ENCODE assay signal across 1 cellular context in the genomic region with DNA sequence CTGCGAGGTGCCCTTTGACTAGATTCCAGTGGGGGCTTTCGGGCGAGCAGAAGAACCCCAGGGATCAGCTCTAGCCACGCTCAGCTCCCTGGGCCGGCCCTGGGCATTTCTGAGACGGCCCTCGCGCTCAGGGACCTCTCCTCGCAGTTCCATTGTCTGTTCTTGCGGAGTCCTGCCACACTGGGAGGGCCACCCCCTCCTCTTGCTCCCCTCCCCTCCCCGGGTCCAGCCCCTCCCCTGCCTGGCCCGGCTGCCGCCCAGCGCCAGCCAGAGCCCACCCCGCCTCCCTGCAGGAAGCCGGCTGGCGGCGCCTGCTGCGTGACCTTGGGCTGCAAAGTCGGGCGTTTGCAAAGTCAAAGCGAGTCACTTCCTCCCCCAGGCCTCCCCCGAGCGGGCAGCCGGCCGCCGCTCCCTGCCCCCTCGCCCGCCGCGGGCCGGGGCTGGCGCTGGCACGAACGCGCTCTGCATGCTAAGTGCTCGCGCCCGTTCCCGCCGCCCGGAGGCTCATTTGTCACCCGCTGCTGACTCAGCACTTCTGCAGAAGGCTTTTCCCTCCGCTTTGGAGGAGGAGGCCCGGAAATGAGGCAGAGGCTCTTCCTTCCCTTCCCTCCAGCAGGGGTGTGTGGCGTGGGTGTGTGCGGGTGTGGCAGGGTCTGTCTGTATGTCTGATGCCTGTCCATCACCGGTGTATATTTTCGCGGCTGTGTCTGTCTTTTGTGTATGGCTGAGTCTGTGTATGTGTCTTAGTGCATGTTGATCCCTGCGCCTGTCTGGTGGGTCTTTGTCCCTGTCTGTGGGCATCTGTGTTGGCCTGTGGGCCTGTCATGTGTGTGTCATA.
TF ChIP-seq lines count a peak whose summit lies in the region.

No MANE protein-coding gene starts in this region.

TF ChIP-seq in K562, 482 proteins besides CTCF, POLR2A, EP300 and RAD21 (continued from another document and continues in another):
- TF ChIP-seq, protein P1, sequence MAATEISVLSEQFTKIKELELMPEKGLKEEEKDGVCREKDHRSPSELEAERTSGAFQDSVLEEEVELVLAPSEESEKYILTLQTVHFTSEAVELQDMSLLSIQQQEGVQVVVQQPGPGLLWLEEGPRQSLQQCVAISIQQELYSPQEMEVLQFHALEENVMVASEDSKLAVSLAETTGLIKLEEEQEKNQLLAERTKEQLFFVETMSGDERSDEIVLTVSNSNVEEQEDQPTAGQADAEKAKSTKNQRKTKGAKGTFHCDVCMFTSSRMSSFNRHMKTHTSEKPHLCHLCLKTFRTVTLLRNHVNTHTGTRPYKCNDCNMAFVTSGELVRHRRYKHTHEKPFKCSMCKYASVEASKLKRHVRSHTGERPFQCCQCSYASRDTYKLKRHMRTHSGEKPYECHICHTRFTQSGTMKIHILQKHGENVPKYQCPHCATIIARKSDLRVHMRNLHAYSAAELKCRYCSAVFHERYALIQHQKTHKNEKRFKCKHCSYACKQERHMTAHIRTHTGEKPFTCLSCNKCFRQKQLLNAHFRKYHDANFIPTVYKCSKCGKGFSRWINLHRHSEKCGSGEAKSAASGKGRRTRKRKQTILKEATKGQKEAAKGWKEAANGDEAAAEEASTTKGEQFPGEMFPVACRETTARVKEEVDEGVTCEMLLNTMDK (IDR thresholded peaks at IDR 0.05; ENCODE audit: borderline replicate concordance, insufficient read depth, low read depth, low read length, poor library complexity, severe bottlenecking), result peak; percentile 36
- TF ChIP-seq, protein P2, sequence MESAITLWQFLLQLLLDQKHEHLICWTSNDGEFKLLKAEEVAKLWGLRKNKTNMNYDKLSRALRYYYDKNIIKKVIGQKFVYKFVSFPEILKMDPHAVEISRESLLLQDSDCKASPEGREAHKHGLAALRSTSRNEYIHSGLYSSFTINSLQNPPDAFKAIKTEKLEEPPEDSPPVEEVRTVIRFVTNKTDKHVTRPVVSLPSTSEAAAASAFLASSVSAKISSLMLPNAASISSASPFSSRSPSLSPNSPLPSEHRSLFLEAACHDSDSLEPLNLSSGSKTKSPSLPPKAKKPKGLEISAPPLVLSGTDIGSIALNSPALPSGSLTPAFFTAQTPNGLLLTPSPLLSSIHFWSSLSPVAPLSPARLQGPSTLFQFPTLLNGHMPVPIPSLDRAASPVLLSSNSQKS (CRISPR knock-in tag; IDR thresholded peaks at IDR 0.05), result no peak
- TF ChIP-seq ZNF408 (CRISPR knock-in tag; IDR thresholded peaks at IDR 0.05; ENCODE audit: low read depth) (no peak), FOXA1 (IDR thresholded peaks at IDR 0.05; ENCODE audit: borderline replicate concordance) (no peak), SIN3B (IDR thresholded peaks at IDR 0.05; ENCODE audit: low read depth) (no peak; the same call in 1 of the 2 replicates), HNRNPL (IDR thresholded peaks at IDR 0.05; ENCODE audit: low read depth, low read length) (peak; percentile 92), ZNF589 (CRISPR knock-in tag; IDR thresholded peaks at IDR 0.05; ENCODE audit: low read depth) (peak; percentile 12), ZC3H4 (CRISPR knock-in tag; IDR thresholded peaks at IDR 0.05; ENCODE audit: borderline replicate concordance) (no peak), HMG20A (CRISPR knock-in tag; conservative IDR thresholded peaks at IDR 0.05) (no peak), MXI1 (IDR thresholded peaks at IDR 0.05; ENCODE audit: low read depth, low read length) (no peak), RBFOX2 (IDR thresholded peaks at IDR 0.05; ENCODE audit: low read depth, low read length) (peak; percentile 89), RBM22 (IDR thresholded peaks at IDR 0.05; ENCODE audit: low read depth, low read length, poor library complexity, severe bottlenecking) (no peak), EGR1 (conservative IDR thresholded peaks at IDR 0.05) (peak; percentile 100), ZNF197 (CRISPR knock-in tag; IDR thresholded peaks at IDR 0.05; ENCODE audit: low read depth) (0 out of 2 replicates have a peak, but pooled peaks have one; percentile 54), TGIF2 (CRISPR knock-in tag; IDR thresholded peaks at IDR 0.05) (no peak), LARP7 (IDR thresholded peaks at IDR 0.05) (peak; percentile 56; the same call in 1 of the 2 replicates), NR4A1 (CRISPR knock-in tag; IDR thresholded peaks at IDR 0.05) (no peak), NR4A1 (tag; IDR thresholded peaks at IDR 0.05) (peak; percentile 65)
- TF ChIP-seq, protein P3, sequence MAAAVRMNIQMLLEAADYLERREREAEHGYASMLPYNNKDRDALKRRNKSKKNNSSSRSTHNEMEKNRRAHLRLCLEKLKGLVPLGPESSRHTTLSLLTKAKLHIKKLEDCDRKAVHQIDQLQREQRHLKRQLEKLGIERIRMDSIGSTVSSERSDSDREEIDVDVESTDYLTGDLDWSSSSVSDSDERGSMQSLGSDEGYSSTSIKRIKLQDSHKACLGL (CRISPR knock-in tag; IDR thresholded peaks at IDR 0.05; ENCODE audit: borderline replicate concordance, poor library complexity, severe bottlenecking), result no peak
- TF ChIP-seq, protein P4, sequence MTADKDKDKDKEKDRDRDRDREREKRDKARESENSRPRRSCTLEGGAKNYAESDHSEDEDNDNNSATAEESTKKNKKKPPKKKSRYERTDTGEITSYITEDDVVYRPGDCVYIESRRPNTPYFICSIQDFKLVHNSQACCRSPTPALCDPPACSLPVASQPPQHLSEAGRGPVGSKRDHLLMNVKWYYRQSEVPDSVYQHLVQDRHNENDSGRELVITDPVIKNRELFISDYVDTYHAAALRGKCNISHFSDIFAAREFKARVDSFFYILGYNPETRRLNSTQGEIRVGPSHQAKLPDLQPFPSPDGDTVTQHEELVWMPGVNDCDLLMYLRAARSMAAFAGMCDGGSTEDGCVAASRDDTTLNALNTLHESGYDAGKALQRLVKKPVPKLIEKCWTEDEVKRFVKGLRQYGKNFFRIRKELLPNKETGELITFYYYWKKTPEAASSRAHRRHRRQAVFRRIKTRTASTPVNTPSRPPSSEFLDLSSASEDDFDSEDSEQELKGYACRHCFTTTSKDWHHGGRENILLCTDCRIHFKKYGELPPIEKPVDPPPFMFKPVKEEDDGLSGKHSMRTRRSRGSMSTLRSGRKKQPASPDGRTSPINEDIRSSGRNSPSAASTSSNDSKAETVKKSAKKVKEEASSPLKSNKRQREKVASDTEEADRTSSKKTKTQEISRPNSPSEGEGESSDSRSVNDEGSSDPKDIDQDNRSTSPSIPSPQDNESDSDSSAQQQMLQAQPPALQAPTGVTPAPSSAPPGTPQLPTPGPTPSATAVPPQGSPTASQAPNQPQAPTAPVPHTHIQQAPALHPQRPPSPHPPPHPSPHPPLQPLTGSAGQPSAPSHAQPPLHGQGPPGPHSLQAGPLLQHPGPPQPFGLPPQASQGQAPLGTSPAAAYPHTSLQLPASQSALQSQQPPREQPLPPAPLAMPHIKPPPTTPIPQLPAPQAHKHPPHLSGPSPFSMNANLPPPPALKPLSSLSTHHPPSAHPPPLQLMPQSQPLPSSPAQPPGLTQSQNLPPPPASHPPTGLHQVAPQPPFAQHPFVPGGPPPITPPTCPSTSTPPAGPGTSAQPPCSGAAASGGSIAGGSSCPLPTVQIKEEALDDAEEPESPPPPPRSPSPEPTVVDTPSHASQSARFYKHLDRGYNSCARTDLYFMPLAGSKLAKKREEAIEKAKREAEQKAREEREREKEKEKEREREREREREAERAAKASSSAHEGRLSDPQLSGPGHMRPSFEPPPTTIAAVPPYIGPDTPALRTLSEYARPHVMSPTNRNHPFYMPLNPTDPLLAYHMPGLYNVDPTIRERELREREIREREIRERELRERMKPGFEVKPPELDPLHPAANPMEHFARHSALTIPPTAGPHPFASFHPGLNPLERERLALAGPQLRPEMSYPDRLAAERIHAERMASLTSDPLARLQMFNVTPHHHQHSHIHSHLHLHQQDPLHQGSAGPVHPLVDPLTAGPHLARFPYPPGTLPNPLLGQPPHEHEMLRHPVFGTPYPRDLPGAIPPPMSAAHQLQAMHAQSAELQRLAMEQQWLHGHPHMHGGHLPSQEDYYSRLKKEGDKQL (CRISPR knock-in tag; IDR thresholded peaks at IDR 0.05; ENCODE audit: borderline replicate concordance), result no peak
- TF ChIP-seq, protein P5, sequence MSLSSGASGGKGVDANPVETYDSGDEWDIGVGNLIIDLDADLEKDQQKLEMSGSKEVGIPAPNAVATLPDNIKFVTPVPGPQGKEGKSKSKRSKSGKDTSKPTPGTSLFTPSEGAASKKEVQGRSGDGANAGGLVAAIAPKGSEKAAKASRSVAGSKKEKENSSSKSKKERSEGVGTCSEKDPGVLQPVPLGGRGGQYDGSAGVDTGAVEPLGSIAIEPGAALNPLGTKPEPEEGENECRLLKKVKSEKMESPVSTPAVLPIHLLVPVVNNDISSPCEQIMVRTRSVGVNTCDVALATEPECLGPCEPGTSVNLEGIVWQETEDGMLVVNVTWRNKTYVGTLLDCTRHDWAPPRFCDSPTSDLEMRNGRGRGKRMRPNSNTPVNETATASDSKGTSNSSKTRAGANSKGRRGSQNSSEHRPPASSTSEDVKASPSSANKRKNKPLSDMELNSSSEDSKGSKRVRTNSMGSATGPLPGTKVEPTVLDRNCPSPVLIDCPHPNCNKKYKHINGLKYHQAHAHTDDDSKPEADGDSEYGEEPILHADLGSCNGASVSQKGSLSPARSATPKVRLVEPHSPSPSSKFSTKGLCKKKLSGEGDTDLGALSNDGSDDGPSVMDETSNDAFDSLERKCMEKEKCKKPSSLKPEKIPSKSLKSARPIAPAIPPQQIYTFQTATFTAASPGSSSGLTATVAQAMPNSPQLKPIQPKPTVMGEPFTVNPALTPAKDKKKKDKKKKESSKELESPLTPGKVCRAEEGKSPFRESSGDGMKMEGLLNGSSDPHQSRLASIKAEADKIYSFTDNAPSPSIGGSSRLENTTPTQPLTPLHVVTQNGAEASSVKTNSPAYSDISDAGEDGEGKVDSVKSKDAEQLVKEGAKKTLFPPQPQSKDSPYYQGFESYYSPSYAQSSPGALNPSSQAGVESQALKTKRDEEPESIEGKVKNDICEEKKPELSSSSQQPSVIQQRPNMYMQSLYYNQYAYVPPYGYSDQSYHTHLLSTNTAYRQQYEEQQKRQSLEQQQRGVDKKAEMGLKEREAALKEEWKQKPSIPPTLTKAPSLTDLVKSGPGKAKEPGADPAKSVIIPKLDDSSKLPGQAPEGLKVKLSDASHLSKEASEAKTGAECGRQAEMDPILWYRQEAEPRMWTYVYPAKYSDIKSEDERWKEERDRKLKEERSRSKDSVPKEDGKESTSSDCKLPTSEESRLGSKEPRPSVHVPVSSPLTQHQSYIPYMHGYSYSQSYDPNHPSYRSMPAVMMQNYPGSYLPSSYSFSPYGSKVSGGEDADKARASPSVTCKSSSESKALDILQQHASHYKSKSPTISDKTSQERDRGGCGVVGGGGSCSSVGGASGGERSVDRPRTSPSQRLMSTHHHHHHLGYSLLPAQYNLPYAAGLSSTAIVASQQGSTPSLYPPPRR (CRISPR knock-in tag; IDR thresholded peaks at IDR 0.05; ENCODE audit: borderline replicate concordance), result no peak
- TF ChIP-seq, protein P6, sequence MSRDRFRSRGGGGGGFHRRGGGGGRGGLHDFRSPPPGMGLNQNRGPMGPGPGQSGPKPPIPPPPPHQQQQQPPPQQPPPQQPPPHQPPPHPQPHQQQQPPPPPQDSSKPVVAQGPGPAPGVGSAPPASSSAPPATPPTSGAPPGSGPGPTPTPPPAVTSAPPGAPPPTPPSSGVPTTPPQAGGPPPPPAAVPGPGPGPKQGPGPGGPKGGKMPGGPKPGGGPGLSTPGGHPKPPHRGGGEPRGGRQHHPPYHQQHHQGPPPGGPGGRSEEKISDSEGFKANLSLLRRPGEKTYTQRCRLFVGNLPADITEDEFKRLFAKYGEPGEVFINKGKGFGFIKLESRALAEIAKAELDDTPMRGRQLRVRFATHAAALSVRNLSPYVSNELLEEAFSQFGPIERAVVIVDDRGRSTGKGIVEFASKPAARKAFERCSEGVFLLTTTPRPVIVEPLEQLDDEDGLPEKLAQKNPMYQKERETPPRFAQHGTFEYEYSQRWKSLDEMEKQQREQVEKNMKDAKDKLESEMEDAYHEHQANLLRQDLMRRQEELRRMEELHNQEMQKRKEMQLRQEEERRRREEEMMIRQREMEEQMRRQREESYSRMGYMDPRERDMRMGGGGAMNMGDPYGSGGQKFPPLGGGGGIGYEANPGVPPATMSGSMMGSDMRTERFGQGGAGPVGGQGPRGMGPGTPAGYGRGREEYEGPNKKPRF (IDR thresholded peaks at IDR 0.05; ENCODE audit: low read depth, low read length), result no peak
- TF ChIP-seq, protein P7, sequence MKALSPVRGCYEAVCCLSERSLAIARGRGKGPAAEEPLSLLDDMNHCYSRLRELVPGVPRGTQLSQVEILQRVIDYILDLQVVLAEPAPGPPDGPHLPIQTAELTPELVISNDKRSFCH (CRISPR knock-in tag; IDR thresholded peaks at IDR 0.05), result no peak
- TF ChIP-seq, protein P7 (tag; IDR thresholded peaks at IDR 0.05), result no peak
- TF ChIP-seq, protein P8, sequence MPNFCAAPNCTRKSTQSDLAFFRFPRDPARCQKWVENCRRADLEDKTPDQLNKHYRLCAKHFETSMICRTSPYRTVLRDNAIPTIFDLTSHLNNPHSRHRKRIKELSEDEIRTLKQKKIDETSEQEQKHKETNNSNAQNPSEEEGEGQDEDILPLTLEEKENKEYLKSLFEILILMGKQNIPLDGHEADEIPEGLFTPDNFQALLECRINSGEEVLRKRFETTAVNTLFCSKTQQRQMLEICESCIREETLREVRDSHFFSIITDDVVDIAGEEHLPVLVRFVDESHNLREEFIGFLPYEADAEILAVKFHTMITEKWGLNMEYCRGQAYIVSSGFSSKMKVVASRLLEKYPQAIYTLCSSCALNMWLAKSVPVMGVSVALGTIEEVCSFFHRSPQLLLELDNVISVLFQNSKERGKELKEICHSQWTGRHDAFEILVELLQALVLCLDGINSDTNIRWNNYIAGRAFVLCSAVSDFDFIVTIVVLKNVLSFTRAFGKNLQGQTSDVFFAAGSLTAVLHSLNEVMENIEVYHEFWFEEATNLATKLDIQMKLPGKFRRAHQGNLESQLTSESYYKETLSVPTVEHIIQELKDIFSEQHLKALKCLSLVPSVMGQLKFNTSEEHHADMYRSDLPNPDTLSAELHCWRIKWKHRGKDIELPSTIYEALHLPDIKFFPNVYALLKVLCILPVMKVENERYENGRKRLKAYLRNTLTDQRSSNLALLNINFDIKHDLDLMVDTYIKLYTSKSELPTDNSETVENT (CRISPR knock-in tag; IDR thresholded peaks at IDR 0.05), result peak; percentile 39; the same call in 1 of the 2 replicates
- TF ChIP-seq, protein P9, sequence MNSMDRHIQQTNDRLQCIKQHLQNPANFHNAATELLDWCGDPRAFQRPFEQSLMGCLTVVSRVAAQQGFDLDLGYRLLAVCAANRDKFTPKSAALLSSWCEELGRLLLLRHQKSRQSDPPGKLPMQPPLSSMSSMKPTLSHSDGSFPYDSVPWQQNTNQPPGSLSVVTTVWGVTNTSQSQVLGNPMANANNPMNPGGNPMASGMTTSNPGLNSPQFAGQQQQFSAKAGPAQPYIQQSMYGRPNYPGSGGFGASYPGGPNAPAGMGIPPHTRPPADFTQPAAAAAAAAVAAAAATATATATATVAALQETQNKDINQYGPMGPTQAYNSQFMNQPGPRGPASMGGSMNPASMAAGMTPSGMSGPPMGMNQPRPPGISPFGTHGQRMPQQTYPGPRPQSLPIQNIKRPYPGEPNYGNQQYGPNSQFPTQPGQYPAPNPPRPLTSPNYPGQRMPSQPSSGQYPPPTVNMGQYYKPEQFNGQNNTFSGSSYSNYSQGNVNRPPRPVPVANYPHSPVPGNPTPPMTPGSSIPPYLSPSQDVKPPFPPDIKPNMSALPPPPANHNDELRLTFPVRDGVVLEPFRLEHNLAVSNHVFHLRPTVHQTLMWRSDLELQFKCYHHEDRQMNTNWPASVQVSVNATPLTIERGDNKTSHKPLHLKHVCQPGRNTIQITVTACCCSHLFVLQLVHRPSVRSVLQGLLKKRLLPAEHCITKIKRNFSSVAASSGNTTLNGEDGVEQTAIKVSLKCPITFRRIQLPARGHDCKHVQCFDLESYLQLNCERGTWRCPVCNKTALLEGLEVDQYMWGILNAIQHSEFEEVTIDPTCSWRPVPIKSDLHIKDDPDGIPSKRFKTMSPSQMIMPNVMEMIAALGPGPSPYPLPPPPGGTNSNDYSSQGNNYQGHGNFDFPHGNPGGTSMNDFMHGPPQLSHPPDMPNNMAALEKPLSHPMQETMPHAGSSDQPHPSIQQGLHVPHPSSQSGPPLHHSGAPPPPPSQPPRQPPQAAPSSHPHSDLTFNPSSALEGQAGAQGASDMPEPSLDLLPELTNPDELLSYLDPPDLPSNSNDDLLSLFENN (IDR thresholded peaks at IDR 0.05; ENCODE audit: low read depth in 2 of 2, low read length in 2 of 2), result no peak
